Comparison of ENCODE assay signal across 2 cellular contexts in genomic region chr12:43098766-43099550, GRCh38.
TF ChIP-seq lines count a peak whose summit lies in the region.

No MANE protein-coding gene starts in this region.

TF ChIP-seq in IMR-90, 13 proteins besides CTCF, POLR2A, EP300 and RAD21:
- no peak for TF ChIP-seq ELK1 (IDR thresholded peaks at IDR 0.05; ENCODE audit: borderline replicate concordance, low read depth, low read length)
- TF ChIP-seq CEBPB (IDR thresholded peaks at IDR 0.05; ENCODE audit: low read depth, low read length) = no peak
- no peak for TF ChIP-seq RFX5 (IDR thresholded peaks at IDR 0.05; ENCODE audit: low read depth, low read length)
- no peak for TF ChIP-seq FOS (IDR thresholded peaks at IDR 0.05; ENCODE audit: low read depth, low read length)
- TF ChIP-seq USF2 (IDR thresholded peaks at IDR 0.05; ENCODE audit: low read depth, low read length) = no peak
- no peak for TF ChIP-seq SMC3 (IDR thresholded peaks at IDR 0.05; ENCODE audit: low read depth, low read length)
- no peak for TF ChIP-seq MAZ (IDR thresholded peaks at IDR 0.05; ENCODE audit: borderline replicate concordance, low read depth, low read length)
- TF ChIP-seq NFE2L2 (IDR thresholded peaks at IDR 0.05; ENCODE audit: low read depth, low read length) = no peak
- no peak for TF ChIP-seq CHD1 (IDR thresholded peaks at IDR 0.05; ENCODE audit: low read depth, low read length)
- no peak for TF ChIP-seq MAFK (IDR thresholded peaks at IDR 0.05; ENCODE audit: low read depth, low read length)
- no peak for TF ChIP-seq BHLHE40 (IDR thresholded peaks at IDR 0.05; ENCODE audit: low read depth, low read length)
- TF ChIP-seq MXI1 (IDR thresholded peaks at IDR 0.05; ENCODE audit: borderline replicate concordance, low read depth, low read length) = no peak
- TF ChIP-seq RCOR1 (IDR thresholded peaks at IDR 0.05; ENCODE audit: insufficient replicate concordance, low read length) = no peak

TF ChIP-seq in endothelial cell of umbilical vein, 7 proteins besides CTCF, POLR2A, EP300 and RAD21 (continued from another document):
- no peak for TF ChIP-seq JUN (IDR thresholded peaks at IDR 0.05; ENCODE audit: borderline replicate concordance, insufficient read depth, insufficient read length, low read depth)
- no peak for TF ChIP-seq MAX (IDR thresholded peaks at IDR 0.05; ENCODE audit: insufficient read depth, insufficient read length)
